17 cellular contexts compared by ENCODE assay signal in genomic region chr7:497946-498655, GRCh38. TPM values are rescaled to one million over a fixed set of nuclear protein-coding genes. Genes with fewer than 3 reads are reported as not detected.
DNase-seq lines count a peak whose midpoint lies in the region; TF ChIP-seq lines count a peak whose summit lies in the region.
"Had no signal": no experiment of that assay in that cellular context is flagged by ENCODE, and none has a peak within 500 bp of the region (broad histone marks: within the 10 kb centered on the region; RNA-seq: fewer than 3 reads in every experiment).

No MANE protein-coding gene starts in this region.

- no peaks in the 10 kb centered on the region for H3K9me3 ChIP-seq in NT2/D1 (ENCODE audit: insufficient read depth, low read length)
- H3K9me3 ChIP-seq in vagina = no peaks in the 10 kb centered on the region
- H3K9me3 ChIP-seq: neutrophil, thyroid gland had no signal

- H3K9me3 Mint-ChIP-seq in mesothelial cell of epicardium = no peaks in the 10 kb centered on the region
- H3K9me3 Mint-ChIP-seq: activated CD4-positive, alpha-beta memory T cell treated with anti-CD3 and anti-CD28 coated beads, Interleukin-2, amount 10 ng/mL, durations not matched to agents 7 days and 5 days; activated T-helper 1 cell treated with anti-CD3 and anti-CD28 coated beads, Interleukin-12 subunit alpha, Interleukin-12 subunit beta, Interleukin-2, Interleukin-4 antibody, amounts not matched to agents 30 ng/mL and 10 ng/mL and 1 ng/mL, durations not matched to agents 14 hours and 24 hours and 36 hours; IgD-negative memory B cell had no signal

- TF ChIP-seq CTCF in mesothelial cell of epicardium (IDR thresholded peaks at IDR 0.05; ENCODE audit: unreplicated experiment) = no peak
- no peak for TF ChIP-seq CTCF in vagina (IDR thresholded peaks at IDR 0.05)

- peaks cover 6% of the 10 kb centered on the region for H3K4me1 Mint-ChIP-seq in mesothelial cell of epicardium
- H3K4me1 Mint-ChIP-seq: activated CD4-positive, alpha-beta memory T cell treated with anti-CD3 and anti-CD28 coated beads, Interleukin-2, amount 10 ng/mL, durations not matched to agents 7 days and 5 days; IgD-negative memory B cell had no signal

- H3K27ac ChIP-seq in caudate nucleus (ENCODE audit: low read depth, low read length) (peak overlapping the region; percentile 95), substantia nigra (ENCODE audit: low read depth, low read length, poor library complexity, severe bottlenecking) (peak overlapping the region; percentile 96), vagina (no peak overlapping the region)
- H3K27ac ChIP-seq: neutrophil, thyroid gland had no signal

- no peak for DNase-seq in NT2/D1 (ENCODE audit: low read depth, low spot score)
- DNase-seq in caudate nucleus (lab: John Stamatoyannopoulos, UW) = peak in 28 of 61 donors; percentile 7 to 65 (median 30)
- DNase-seq in mesothelial cell of epicardium (ENCODE audit: low spot score in 2 of 2, unreplicated experiment in 2 of 2) = no peak
- DNase-seq in substantia nigra (lab: John Stamatoyannopoulos, UW) = peak in 30 of 49 donors; percentile 21 to 79 (median 48)
- no peak for DNase-seq in vagina (ENCODE audit: extremely low spot score in 2 of 2)
- DNase-seq in NCI-H2196 treated with DMSO at 0.1 percent for 48 hours (lab: John Stamatoyannopoulos, UW; ENCODE audit: unreplicated experiment) = no peak
- no peak for DNase-seq in activated naive CD4-positive, alpha-beta T cell treated with Interleukin-2 at 50 U/mL for 16 hours
- DNase-seq: activated CD4-positive, alpha-beta memory T cell treated with anti-CD3 and anti-CD28 coated beads, Interleukin-2, amount 10 ng/mL, durations not matched to agents 7 days and 5 days; amniotic stem cell; mesenchymal stem cell; MV-4-11; NCI-H748 treated with DMSO at 0.1 percent for 48 hours; small intestine; thyroid gland had no signal

- peaks cover 19% of the 10 kb centered on the region for H3K4me1 ChIP-seq in NT2/D1 (ENCODE audit: insufficient read depth, insufficient read length)
- peaks cover 2% of the 10 kb centered on the region for H3K4me1 ChIP-seq in vagina
- H3K4me1 ChIP-seq: thyroid gland had no signal

- intact Hi-C loops in vagina (cut with DNase I) = no loop called here

- no peaks in the 10 kb centered on the region for H3K27me3 Mint-ChIP-seq in mesothelial cell of epicardium (ENCODE audit: low read depth)
- H3K27me3 Mint-ChIP-seq: activated CD4-positive, alpha-beta memory T cell treated with anti-CD3 and anti-CD28 coated beads, Interleukin-2, amount 10 ng/mL, durations not matched to agents 7 days and 5 days; IgD-negative memory B cell had no signal

- peak overlapping the region; percentile 52 for H3K9ac ChIP-seq in NT2/D1 (ENCODE audit: insufficient read length, low read depth)

- no peak for TF ChIP-seq POLR2A in vagina (IDR thresholded peaks at IDR 0.05)

- no peak overlapping the region for H3K4me3 ChIP-seq in NT2/D1 (ENCODE audit: insufficient read length, low read depth)
- H3K4me3 ChIP-seq in vagina = no peak overlapping the region
- H3K4me3 ChIP-seq: thyroid gland had no signal

- H3K27ac Mint-ChIP-seq in mesothelial cell of epicardium = peak overlapping the region; percentile 10
- H3K27ac Mint-ChIP-seq: activated CD4-positive, alpha-beta memory T cell treated with anti-CD3 and anti-CD28 coated beads, Interleukin-2, amount 10 ng/mL, durations not matched to agents 7 days and 5 days; activated T-helper 1 cell treated with anti-CD3 and anti-CD28 coated beads, Interleukin-12 subunit alpha, Interleukin-12 subunit beta, Interleukin-2, Interleukin-4 antibody, amounts not matched to agents 30 ng/mL and 10 ng/mL and 1 ng/mL, durations not matched to agents 14 hours and 24 hours and 36 hours had no signal

- H3K36me3 Mint-ChIP-seq in mesothelial cell of epicardium = peaks cover 35% of the 10 kb centered on the region
- H3K36me3 Mint-ChIP-seq: IgD-negative memory B cell had no signal

- H3K4me3 Mint-ChIP-seq in mesothelial cell of epicardium = no peak overlapping the region
- H3K4me3 Mint-ChIP-seq: activated CD4-positive, alpha-beta memory T cell treated with anti-CD3 and anti-CD28 coated beads, Interleukin-2, amount 10 ng/mL, durations not matched to agents 7 days and 5 days; activated T-helper 1 cell treated with anti-CD3 and anti-CD28 coated beads, Interleukin-12 subunit alpha, Interleukin-12 subunit beta, Interleukin-2, Interleukin-4 antibody, amounts not matched to agents 30 ng/mL and 10 ng/mL and 1 ng/mL, durations not matched to agents 14 hours and 24 hours and 36 hours; IgD-negative memory B cell had no signal

- H3K27me3 ChIP-seq in NT2/D1 (ENCODE audit: insufficient read depth, insufficient read length) (no peaks in the 10 kb centered on the region), vagina (no peaks in the 10 kb centered on the region)
- H3K27me3 ChIP-seq: neutrophil, thyroid gland had no signal

- H3K36me3 ChIP-seq in NT2/D1 (ENCODE audit: insufficient read depth, insufficient read length, low read length) (peaks cover 74% of the 10 kb centered on the region), vagina (peaks cover 0 to 22% of the 10 kb centered on the region in 2 donors)
- H3K36me3 ChIP-seq: neutrophil had no signal

RNA-seq across cellular contexts. Expression of gene PDGFA, which starts 21.5 kb away (rescaled TPM):
- total RNA-seq in mesothelial cell of epicardium (74.0 to 78.8 TPM (median 75.3 TPM) in 3 replicates), vagina (31.2 TPM)

Comparison
In these comparisons a context has a peak if more than half of its experiments do, and no peak if none do; other contexts are left out.
1. DNase-seq: peak in substantia nigra (30 of 49); none in NT2/D1 (single experiment), mesothelial cell of epicardium (0 of 2), vagina (0 of 2), NCI-H2196 treated with DMSO at 0.1 percent for 48 hours (single experiment) and activated naive CD4-positive, alpha-beta T cell treated with Interleukin-2 at 50 U/mL for 16 hours (single experiment).